In the genomic region with DNA sequence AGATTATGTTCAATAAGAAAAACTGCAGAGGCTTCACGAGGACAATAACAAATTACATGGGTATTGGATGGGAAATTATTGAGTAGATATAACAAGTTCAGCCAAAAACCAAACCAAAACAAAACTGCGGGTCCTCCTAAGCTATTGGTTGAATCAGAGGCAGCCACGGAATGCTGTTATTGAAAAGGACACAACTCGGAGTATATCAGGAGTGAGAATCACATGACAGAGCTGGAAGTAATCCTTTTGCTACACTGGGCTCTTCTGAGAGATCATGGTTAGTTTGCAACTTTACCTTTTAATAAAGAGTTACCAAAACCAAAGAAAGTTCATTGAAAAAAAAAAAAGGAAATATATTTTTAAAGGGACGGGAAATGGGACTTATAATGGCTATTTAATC, we compare ENCODE assay signal across 20 cellular contexts.
"Had no signal": no experiment of that assay in that cellular context is flagged by ENCODE, and none has a peak within 500 bp of the region (broad histone marks: within the 10 kb centered on the region; RNA-seq: fewer than 3 reads in every experiment).

No MANE protein-coding gene starts in this region.

- H3K9me3 Mint-ChIP-seq: activated CD4-positive, alpha-beta memory T cell treated with anti-CD3 and anti-CD28 coated beads for 36 hours; activated naive CD4-positive, alpha-beta T cell treated with anti-CD3 and anti-CD28 coated beads, Interleukin-2, amount 10 ng/mL, durations not matched to agents 7 days and 5 days; naive B cell had no signal

- H3K9me3 ChIP-seq: ascending aorta, lower lobe of right lung, uterus had no signal

- ATAC-seq: activated CD8-positive, alpha-beta memory T cell treated with anti-CD3 and anti-CD28 coated beads, Interleukin-2, amount 10 ng/mL, durations not matched to agents 7 days and 5 days; heart left ventricle; left cardiac atrium; lower lobe of right lung; stimulated activated naive B cell treated with anti-CD40 and anti-IgM and Interleukin-4, amounts not matched to agents 10 μg/mL and 1 μg/mL and 100 μg/mL, for 72 hours had no signal

- H3K4me3 Mint-ChIP-seq: activated CD4-positive, alpha-beta memory T cell treated with anti-CD3 and anti-CD28 coated beads for 36 hours; activated CD8-positive, alpha-beta memory T cell treated with anti-CD3 and anti-CD28 coated beads, Interleukin-2, amount 10 ng/mL, durations not matched to agents 7 days and 5 days; activated naive CD4-positive, alpha-beta T cell treated with anti-CD3 and anti-CD28 coated beads, Interleukin-2, amount 10 ng/mL, durations not matched to agents 7 days and 5 days; naive B cell; stimulated activated naive B cell treated with anti-CD40 and anti-IgM and Interleukin-4, amounts not matched to agents 10 μg/mL and 1 μg/mL and 100 μg/mL, for 72 hours had no signal

- H3K27ac Mint-ChIP-seq: activated CD4-positive, alpha-beta memory T cell treated with anti-CD3 and anti-CD28 coated beads for 36 hours; activated CD8-positive, alpha-beta memory T cell treated with anti-CD3 and anti-CD28 coated beads, Interleukin-2, amount 10 ng/mL, durations not matched to agents 7 days and 5 days; activated naive CD4-positive, alpha-beta T cell treated with anti-CD3 and anti-CD28 coated beads, Interleukin-2, amount 10 ng/mL, durations not matched to agents 7 days and 5 days; stimulated activated naive B cell treated with anti-CD40 and anti-IgM and Interleukin-4, amounts not matched to agents 10 μg/mL and 1 μg/mL and 100 μg/mL, for 72 hours had no signal

- H3K4me3 ChIP-seq: ascending aorta, dorsolateral prefrontal cortex, heart left ventricle, lower lobe of right lung, tibial nerve, uterus had no signal

- H3K27ac ChIP-seq: ascending aorta, dorsolateral prefrontal cortex, lower lobe of right lung, VCaP had no signal

- DNase-seq: activated CD4-positive, alpha-beta memory T cell treated with anti-CD3 and anti-CD28 coated beads for 36 hours; activated CD8-positive, alpha-beta memory T cell treated with anti-CD3 and anti-CD28 coated beads, Interleukin-2, amount 10 ng/mL, durations not matched to agents 7 days and 5 days; activated naive CD4-positive, alpha-beta T cell treated with anti-CD3 and anti-CD28 coated beads, Interleukin-2, amount 10 ng/mL, durations not matched to agents 7 days and 5 days; activated T-cell treated with anti-CD3 and anti-CD28 coated beads, Interleukin-2, amount 50 U/mL, for 1 hour; dorsolateral prefrontal cortex; erythroblast; heart left ventricle; left cardiac atrium; lower lobe of right lung; midbrain; naive B cell; posterior cingulate gyrus; retina; stimulated activated CD4-positive, alpha-beta T cell treated with anti-CD3 and anti-CD28 coated beads, Interleukin-4, amount 100 ng/mL, for 1 hour; stimulated activated naive B cell treated with anti-CD40 and anti-IgM and Interleukin-4, amounts not matched to agents 10 μg/mL and 1 μg/mL and 100 μg/mL, for 72 hours; T-helper 1 cell; uterus had no signal

- H3K36me3 ChIP-seq: ascending aorta, heart left ventricle, lower lobe of right lung, tibial nerve, uterus had no signal

- H3K4me1 ChIP-seq: uterus had no signal

- H3K36me3 Mint-ChIP-seq: activated CD4-positive, alpha-beta memory T cell treated with anti-CD3 and anti-CD28 coated beads for 36 hours; activated CD8-positive, alpha-beta memory T cell treated with anti-CD3 and anti-CD28 coated beads, Interleukin-2, amount 10 ng/mL, durations not matched to agents 7 days and 5 days; activated naive CD4-positive, alpha-beta T cell treated with anti-CD3 and anti-CD28 coated beads, Interleukin-2, amount 10 ng/mL, durations not matched to agents 7 days and 5 days; naive B cell; stimulated activated naive B cell treated with anti-CD40 and anti-IgM and Interleukin-4, amounts not matched to agents 10 μg/mL and 1 μg/mL and 100 μg/mL, for 72 hours had no signal

- H3K27me3 Mint-ChIP-seq: activated CD4-positive, alpha-beta memory T cell treated with anti-CD3 and anti-CD28 coated beads for 36 hours; activated CD8-positive, alpha-beta memory T cell treated with anti-CD3 and anti-CD28 coated beads, Interleukin-2, amount 10 ng/mL, durations not matched to agents 7 days and 5 days; naive B cell; stimulated activated naive B cell treated with anti-CD40 and anti-IgM and Interleukin-4, amounts not matched to agents 10 μg/mL and 1 μg/mL and 100 μg/mL, for 72 hours had no signal

- H3K27me3 ChIP-seq: ascending aorta, dorsolateral prefrontal cortex, heart left ventricle, tibial nerve, uterus had no signal
